Comparison of ENCODE assay signal across 18 cellular contexts in the genomic region with DNA sequence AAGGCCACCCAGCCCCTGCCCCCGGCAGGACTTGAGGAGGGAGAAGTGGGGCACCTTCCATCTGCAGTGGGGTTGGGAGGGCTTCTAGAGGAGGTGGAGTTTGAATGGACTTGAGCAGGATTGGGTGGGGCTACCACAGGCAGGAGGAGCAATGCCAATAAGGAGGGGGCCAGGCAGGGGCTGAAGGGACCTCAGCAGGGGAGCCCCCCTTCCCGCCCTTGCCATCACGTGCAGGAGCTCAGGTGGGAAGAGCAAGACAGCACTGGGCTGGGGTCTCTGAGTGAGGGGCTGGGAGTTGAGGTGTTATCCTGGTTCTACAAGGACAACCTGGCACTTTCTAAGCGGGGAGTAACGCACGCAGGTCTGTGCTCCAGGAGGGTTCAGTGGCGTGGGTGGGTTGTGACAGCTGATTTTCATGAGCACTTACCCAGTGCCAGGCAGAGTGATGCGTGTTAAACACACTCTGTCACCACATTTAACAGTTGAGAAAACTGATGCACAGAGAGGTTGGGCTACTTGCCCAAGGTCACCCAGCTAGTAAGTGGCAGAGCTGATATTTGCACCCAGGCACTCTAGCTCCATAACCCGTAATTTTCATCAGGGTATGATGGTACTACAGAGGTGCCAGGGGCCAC. TPM values are rescaled to one million over a fixed set of nuclear protein-coding genes. Genes with fewer than 3 reads are reported as not detected.
DNase-seq lines count a peak whose midpoint lies in the region; ATAC-seq and TF ChIP-seq lines count a peak whose summit lies in the region.
"Had no signal": no experiment of that assay in that cellular context is flagged by ENCODE, and none has a peak within 500 bp of the region (broad histone marks: within the 10 kb centered on the region; RNA-seq: fewer than 3 reads in every experiment).

No MANE protein-coding gene starts in this region.

- no peak for TF ChIP-seq RAD21 in SK-N-SH (IDR thresholded peaks at IDR 0.05; ENCODE audit: low read length)

- H3K4me1 ChIP-seq in SK-N-SH (ENCODE audit: control insufficient read depth in 1 of 2, insufficient read depth in 2 of 2, low read depth in 1 of 2, low read length in 1 of 2) (peaks cover 0 to 5% of the 10 kb centered on the region in 2 experiments; a peak in 1 of 4 replicates), lower lobe of right lung (no peaks in the 10 kb centered on the region), aorta (ENCODE audit: control insufficient read depth in 1 of 2, insufficient read depth in 2 of 2, low read length in 2 of 2) (no peaks in the 10 kb centered on the region)
- H3K4me1 ChIP-seq: SJSA1 had no signal

- ATAC-seq in SK-N-SH treated with all-trans-retinoic acid at 6 μM for 48 hours: no peak
- no peak for ATAC-seq in lower lobe of right lung
- ATAC-seq in aorta (ENCODE audit: low FRiP score): no peak
- ATAC-seq in GM21367 (IDR thresholded peaks at IDR 0.05; ENCODE audit: unreplicated experiment): no peak

- H4K20me1 ChIP-seq in SK-N-SH (ENCODE audit: insufficient read depth): no peaks in the 10 kb centered on the region

- no peak for TF ChIP-seq EP300 in SK-N-SH (IDR thresholded peaks at IDR 0.05; ENCODE audit: borderline replicate concordance in 1 of 2, low read depth in 1 of 2, low read length in 1 of 2)

- H3K36me3 ChIP-seq in SK-N-SH (replicated peaks in 1 of 2; ENCODE audit: control insufficient read depth in 1 of 2, insufficient read depth in 2 of 2, low read length in 1 of 2) (no peaks in the 10 kb centered on the region), lower lobe of right lung (no peaks in the 10 kb centered on the region), aorta (ENCODE audit: control insufficient read depth in 1 of 2, insufficient read depth in 2 of 2, low read length in 1 of 2) (no peaks in the 10 kb centered on the region)
- H3K36me3 ChIP-seq: SJSA1 had no signal

- H2AFZ ChIP-seq in SK-N-SH (ENCODE audit: low read depth): no peak overlapping the region

- CTCF ChIA-PET in SK-N-SH (lab: Yijun Ruan, JAX): interaction anchor here (1.9 to 5.4 kb wide), 2 partner anchors 9 to 12 kb away, joined by 4 to 32 read pairs; a partner anchor contains a TSS

- in situ Hi-C loops in GM13977 (cut with MboI; ENCODE audit: low pct_unique_long_range_greater_than_20kb, low sequenced_read_pairs, unreplicated experiment): no loop called here

- H3K4me1 Mint-ChIP-seq in chondrocyte (ENCODE audit: low read depth): no peaks in the 10 kb centered on the region

- no peak overlapping the region for H3K27ac Mint-ChIP-seq in chondrocyte (ENCODE audit: unreplicated experiment)

- H3K27ac ChIP-seq in SK-N-SH (ENCODE audit: low read depth in 2 of 2, low read length in 1 of 2): no peak overlapping the region
- H3K27ac ChIP-seq in lower lobe of right lung: no peak overlapping the region
- H3K27ac ChIP-seq in aorta (ENCODE audit: low read depth in 1 of 2, low read length in 2 of 2): no peak overlapping the region
- H3K27ac ChIP-seq: 22Rv1, SJSA1 had no signal

- peaks cover 8% of the 10 kb centered on the region for H3K27me3 Mint-ChIP-seq in chondrocyte (ENCODE audit: low read depth)

- WGBS in SK-N-SH (ENCODE audit: low lambda C conversion rate): 69% methylated on average over 9 of the region's 9 CpGs
- WGBS in aorta, 2 donors: 83 to 85% methylated on average over 9 of the region's 9 CpGs

- POLR2A ChIA-PET in SK-N-SH (lab: Yijun Ruan, JAX): no interaction called here

- H3F3A ChIP-seq in SK-N-SH (replicated peaks; ENCODE audit: insufficient read depth): no peaks in the 10 kb centered on the region

- no peak overlapping the region for H3K4me3 ChIP-seq in SK-N-SH (ENCODE audit: low read depth in 2 of 2, low read length in 1 of 2)
- H3K4me3 ChIP-seq in lower lobe of right lung: no peak overlapping the region
- no peak overlapping the region for H3K4me3 ChIP-seq in aorta (ENCODE audit: low read length in 2 of 2)
- H3K4me3 ChIP-seq: SJSA1 had no signal

- H3K9me3 Mint-ChIP-seq in chondrocyte (ENCODE audit: low read depth): no peaks in the 10 kb centered on the region
- H3K9me3 Mint-ChIP-seq: CD8-positive, alpha-beta memory T cell had no signal

- H3K9me2 ChIP-seq in SK-N-SH: no peaks in the 10 kb centered on the region

- H3K4me2 ChIP-seq in SK-N-SH: no peak overlapping the region

- H3K9ac ChIP-seq in SK-N-SH: no peak overlapping the region

- no peaks in the 10 kb centered on the region for H3K9me3 ChIP-seq in SK-N-SH
- no peaks in the 10 kb centered on the region for H3K9me3 ChIP-seq in lower lobe of right lung
- no peaks in the 10 kb centered on the region for H3K9me3 ChIP-seq in aorta (ENCODE audit: control insufficient read depth, low read length)
- H3K9me3 ChIP-seq: SJSA1 had no signal

- H3K79me2 ChIP-seq in SK-N-SH (ENCODE audit: insufficient read depth): no peaks in the 10 kb centered on the region

- no peaks in the 10 kb centered on the region for H3K27me3 ChIP-seq in SK-N-SH (ENCODE audit: insufficient read depth)
- H3K27me3 ChIP-seq in lower lobe of right lung (ENCODE audit: low read depth): peaks cover 27% of the 10 kb centered on the region
- no peaks in the 10 kb centered on the region for H3K27me3 ChIP-seq in aorta (ENCODE audit: control insufficient read depth in 1 of 2, insufficient read depth in 2 of 2, low read length in 1 of 2)

- H3K36me3 Mint-ChIP-seq in chondrocyte (ENCODE audit: low read depth): no peaks in the 10 kb centered on the region

- peak; percentile 21 for DNase-seq in SK-N-SH
- peak; percentile 58 for DNase-seq in chondrocyte (ENCODE audit: low spot score)
- DNase-seq in lower lobe of right lung: peak; percentile 32
- peak; percentile 20 to 38 for DNase-seq in aorta
- no peak for DNase-seq in T-helper 2 cell
- DNase-seq in GM13977 (ENCODE audit: low spot score): no peak
- DNase-seq: CD8-positive, alpha-beta memory T cell; DMS79; Karpas-422; NCI-H1105 treated with DMSO at 0.1 percent for 48 hours; NCI-H187; NK-92 treated with Interleukin-12 subunit alpha and Interleukin-12 subunit beta, amount 100 ng/mL, for 24 hours had no signal

- H3K4me3 Mint-ChIP-seq in chondrocyte (ENCODE audit: unreplicated experiment): no peak overlapping the region
- H3K4me3 Mint-ChIP-seq: CD8-positive, alpha-beta memory T cell had no signal

- intact Hi-C loops in lower lobe of right lung (cut with DNase I): no loop called here
- intact Hi-C loops in aorta (cut with DNase I): no loop called here

- TF ChIP-seq CTCF in SK-N-SH (IDR thresholded peaks at IDR 0.05) (no peak), chondrocyte (IDR thresholded peaks at IDR 0.05) (no peak), lower lobe of right lung (IDR thresholded peaks at IDR 0.05) (no peak), GM13977 (IDR thresholded peaks at IDR 0.05; ENCODE audit: extremely low read depth, insufficient read depth, missing control alignments) (no peak)

TF ChIP-seq in SK-N-SH, 30 proteins besides CTCF, POLR2A, EP300 and RAD21 (continues in another document):
- no peak for TF ChIP-seq RCOR1 (IDR thresholded peaks at IDR 0.05; ENCODE audit: low read length)
- TF ChIP-seq YY1 (IDR thresholded peaks at IDR 0.05; ENCODE audit: low read depth): no peak
- TF ChIP-seq, protein P1, sequence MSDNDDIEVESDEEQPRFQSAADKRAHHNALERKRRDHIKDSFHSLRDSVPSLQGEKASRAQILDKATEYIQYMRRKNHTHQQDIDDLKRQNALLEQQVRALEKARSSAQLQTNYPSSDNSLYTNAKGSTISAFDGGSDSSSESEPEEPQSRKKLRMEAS (IDR thresholded peaks at IDR 0.05; ENCODE audit: low read depth): no peak
- TF ChIP-seq SIN3A (IDR thresholded peaks at IDR 0.05; ENCODE audit: borderline replicate concordance, low read depth, low read length): no peak
- no peak for TF ChIP-seq GATA2 (CRISPR knock-in tag; IDR thresholded peaks at IDR 0.05)
- TF ChIP-seq NFIC (IDR thresholded peaks at IDR 0.05; ENCODE audit: borderline replicate concordance): no peak

RNA-seq across cellular contexts. Expression of a gene that starts 4.8 kb away (rescaled TPM):
- 0.12 TPM in 1 of 2 replicates, not detected in the other for polyA plus RNA-seq in SK-N-SH (2012; rRNA removed)
- not detected in 2 replicates for polyA plus RNA-seq in SK-N-SH (2012; cell fraction: cytosol; rRNA removed)
- 0.06 TPM in 1 of 2 replicates, not detected in the other for polyA plus RNA-seq in SK-N-SH (2012; cell fraction: nucleus; rRNA removed)
- not detected in 3 replicates for total RNA-seq in chondrocyte
- not detected for total RNA-seq in lower lobe of right lung
- total RNA-seq in aorta: not detected
- not detected for polyA plus RNA-seq in aorta
- total RNA-seq: CD8-positive, alpha-beta memory T cell; OCI-LY7; SJSA1 had no signal
- polyA plus RNA-seq: BJ; CD8-positive, alpha-beta memory T cell had no signal

RNA-seq across cellular contexts. Expression of a gene that starts 8.7 kb away (rescaled TPM):
- polyA plus RNA-seq in SK-N-SH (2012; rRNA removed) (not detected in 2 replicates), aorta (not detected)
- not detected in 2 replicates for polyA plus RNA-seq in SK-N-SH (2012; cell fraction: cytosol; rRNA removed)
- not detected in 2 replicates for polyA plus RNA-seq in SK-N-SH (2012; cell fraction: nucleus; rRNA removed)
- total RNA-seq in chondrocyte (not detected in 3 replicates), lower lobe of right lung (not detected), aorta (not detected)
- total RNA-seq: CD8-positive, alpha-beta memory T cell; OCI-LY7; SJSA1 had no signal
- polyA plus RNA-seq: BJ; CD8-positive, alpha-beta memory T cell had no signal

RNA-seq across cellular contexts. Expression of a gene that starts 10.6 kb away (rescaled TPM):
- polyA plus RNA-seq in SK-N-SH (2012; rRNA removed) (not detected in 2 replicates), aorta (not detected)
- polyA plus RNA-seq in SK-N-SH (2012; cell fraction: cytosol; rRNA removed): not detected in 2 replicates
- not detected in 2 replicates for polyA plus RNA-seq in SK-N-SH (2012; cell fraction: nucleus; rRNA removed)
- total RNA-seq in chondrocyte (not detected in 3 replicates), lower lobe of right lung (not detected), aorta (not detected)
- total RNA-seq: CD8-positive, alpha-beta memory T cell; OCI-LY7; SJSA1 had no signal
- polyA plus RNA-seq: BJ; CD8-positive, alpha-beta memory T cell had no signal

RNA-seq across cellular contexts. Expression of a gene that starts 19.6 kb away (rescaled TPM):
- 4.6 and 7.0 TPM in 2 replicates for polyA plus RNA-seq in SK-N-SH (2012; rRNA removed)
- 5.5 and 6.1 TPM in 2 replicates for polyA plus RNA-seq in SK-N-SH (2012; cell fraction: cytosol; rRNA removed)
- 9.0 and 11.7 TPM in 2 replicates for polyA plus RNA-seq in SK-N-SH (2012; cell fraction: nucleus; rRNA removed)
- total RNA-seq in chondrocyte: 3.2 to 6.7 TPM (median 3.3 TPM) in 3 replicates
- 3.7 TPM for total RNA-seq in lower lobe of right lung
- 1 to 10 TPM; 2.3 to 3.3 TPM for total RNA-seq in aorta
- polyA plus RNA-seq in aorta: 1 to 10 TPM in 1 of 2 donors, under 1 TPM in 1; 0.50 to 1.8 TPM

RNA-seq across cellular contexts. Expression of a gene that starts 19.7 kb away (rescaled TPM):
- polyA plus RNA-seq in SK-N-SH (2012; rRNA removed): 27.6 and 29.1 TPM in 2 replicates
- polyA plus RNA-seq in SK-N-SH (2012; cell fraction: cytosol; rRNA removed): 51.9 and 54.2 TPM in 2 replicates
- 37.0 and 55.6 TPM in 2 replicates for polyA plus RNA-seq in SK-N-SH (2012; cell fraction: nucleus; rRNA removed)
- total RNA-seq in chondrocyte: 87.1 to 95.7 TPM (median 89.3 TPM) in 3 replicates
- 68.1 TPM for total RNA-seq in lower lobe of right lung
- total RNA-seq in aorta: 10 to 100 TPM; 51.9 to 58.4 TPM
- polyA plus RNA-seq in aorta: 10 to 100 TPM; 43.9 to 60.7 TPM

Comparison
In these comparisons a context has a peak if more than half of its experiments do, and no peak if none do; other contexts are left out.
1. DNase-seq: peak in SK-N-SH (single experiment), chondrocyte (single experiment), lower lobe of right lung (single experiment) and aorta (2 of 2); none in T-helper 2 cell (0 of 5) and GM13977 (single experiment).